In genomic region chr21:46183910-46184624, GRCh38 we compare ENCODE assay signal across 8 cellular contexts. TPM values are rescaled to one million over a fixed set of nuclear protein-coding genes. Genes with fewer than 3 reads are reported as not detected.
DNase-seq lines count a peak whose midpoint lies in the region; ATAC-seq, FAIRE-seq and TF ChIP-seq lines count a peak whose summit lies in the region.

Gene SPATC1L, minus strand, starts transcription at chr21:46184459. Its CDS starts 1,643 bp downstream, at chr21:46182816.

- DNase-seq in Daoy (ENCODE audit: low read depth) (peak; percentile 67), OCI-M2 (lab: John Stamatoyannopoulos, UW; ENCODE audit: unreplicated experiment) (peak; percentile 92), cardiac muscle cell (ENCODE audit: low read depth in 1 of 2, low spot score in 1 of 2) (peak; percentile 74 to 88), pancreas (peak; percentile 42 to 76 (median 65)), upper lobe of right lung (peak; percentile 84), NCI-H146 (lab: John Stamatoyannopoulos, UW) (no peak)
- DNase-seq in activated naive CD8-positive, alpha-beta T cell treated with anti-CD3 and anti-CD28 coated beads, Interleukin-2, amount 50 U/mL, for 24 hours = peak; percentile 37

- H3K4me1 ChIP-seq in cardiac muscle cell (ENCODE audit: low read depth) = peaks cover 11% of the 10 kb centered on the region
- H3K4me1 ChIP-seq in pancreas = no peaks in the 10 kb centered on the region
- peaks cover 3% of the 10 kb centered on the region for H3K4me1 ChIP-seq in upper lobe of right lung

- no peaks in the 10 kb centered on the region for H3K9me3 Mint-ChIP-seq in activated naive CD8-positive, alpha-beta T cell treated with anti-CD3 and anti-CD28 coated beads, Interleukin-2, amount 50 U/mL, for 24 hours

- peak within 1 kb of the TSS; percentile 79 for H3K4me3 Mint-ChIP-seq in activated naive CD8-positive, alpha-beta T cell treated with anti-CD3 and anti-CD28 coated beads, Interleukin-2, amount 50 U/mL, for 24 hours

- intact Hi-C loops in pancreas (cut with DNase I) = no loop called here
- intact Hi-C loops in upper lobe of right lung (cut with DNase I) = no loop called here

- peak; percentile 99 for FAIRE-seq in pancreas (lab: Jason Lieb, UNC)

- H3K27me3 ChIP-seq in cardiac muscle cell = no peaks in the 10 kb centered on the region
- H3K27me3 ChIP-seq in pancreas = no peaks in the 10 kb centered on the region
- H3K27me3 ChIP-seq in upper lobe of right lung = no peaks in the 10 kb centered on the region

- H3K36me3 ChIP-seq in cardiac muscle cell (no peaks in the 10 kb centered on the region), pancreas (no peaks in the 10 kb centered on the region), upper lobe of right lung (no peaks in the 10 kb centered on the region)

- H3K36me3 Mint-ChIP-seq in activated naive CD8-positive, alpha-beta T cell treated with anti-CD3 and anti-CD28 coated beads, Interleukin-2, amount 50 U/mL, for 24 hours (ENCODE audit: low read depth) = no peaks in the 10 kb centered on the region

- H3K27ac Mint-ChIP-seq in activated naive CD8-positive, alpha-beta T cell treated with anti-CD3 and anti-CD28 coated beads, Interleukin-2, amount 50 U/mL, for 24 hours = peak within 1 kb of the TSS; percentile 62

- WGBS in pancreas, 2 donors = 0 to 18% methylated on average over 19 to 21 of the region's 24 CpGs

- H3K27me3 Mint-ChIP-seq in activated naive CD8-positive, alpha-beta T cell treated with anti-CD3 and anti-CD28 coated beads, Interleukin-2, amount 50 U/mL, for 24 hours = no peaks in the 10 kb centered on the region

- H3K27ac ChIP-seq in cardiac muscle cell = peak within 1 kb of the TSS; percentile 49
- peak within 1 kb of the TSS in 3 of 4 donors; percentile 22 to 84 (median 51) for H3K27ac ChIP-seq in pancreas
- H3K27ac ChIP-seq in upper lobe of right lung = peak within 1 kb of the TSS; percentile 64

- H3K4me1 Mint-ChIP-seq in activated naive CD8-positive, alpha-beta T cell treated with anti-CD3 and anti-CD28 coated beads, Interleukin-2, amount 50 U/mL, for 24 hours = peaks cover 6% of the 10 kb centered on the region

- H3K4me3 ChIP-seq in cardiac muscle cell (peak within 1 kb of the TSS; percentile 94), pancreas (peak within 1 kb of the TSS; percentile 3 to 81 (median 50)), upper lobe of right lung (peak within 1 kb of the TSS; percentile 82)

- ATAC-seq in HG02884 (IDR thresholded peaks at IDR 0.05; ENCODE audit: unreplicated experiment) (peak; percentile 56), pancreas (peak; percentile 78 to 86 (median 83)), upper lobe of right lung (peak; percentile 77)
- peak; percentile 63 for ATAC-seq in activated naive CD8-positive, alpha-beta T cell treated with anti-CD3 and anti-CD28 coated beads, Interleukin-2, amount 50 U/mL, for 24 hours

- H3K9me3 ChIP-seq in cardiac muscle cell (ENCODE audit: low read depth) (no peaks in the 10 kb centered on the region), pancreas (no peaks in the 10 kb centered on the region), upper lobe of right lung (no peaks in the 10 kb centered on the region)

- TF ChIP-seq CTCF in cardiac muscle cell (IDR thresholded peaks at IDR 0.05; ENCODE audit: low read depth, low read length) = no peak
- no peak for TF ChIP-seq CTCF in pancreas (IDR thresholded peaks at IDR 0.05)
- no peak for TF ChIP-seq CTCF in upper lobe of right lung (IDR thresholded peaks at IDR 0.05)

RNA-seq across cellular contexts. Expression of gene SPATC1L, which starts in this region (rescaled TPM):
- total RNA-seq in Daoy (2014; rRNA removed; shearing (Covaris generic)) = 3.9 and 8.7 TPM in 2 replicates
- total RNA-seq in cardiac muscle cell (45.7 and 58.8 TPM in 2 replicates), pancreas (1 to 10 TPM; 3.1 to 8.1 (median 6.0) TPM), upper lobe of right lung (4.7 TPM)
- polyA plus RNA-seq in cardiac muscle cell (63.0 and 69.2 TPM in 2 replicates), pancreas (10 to 100 TPM; 12.9 to 26.9 TPM)
